ENCODE assay signal across 8 cellular contexts in the genomic region with DNA sequence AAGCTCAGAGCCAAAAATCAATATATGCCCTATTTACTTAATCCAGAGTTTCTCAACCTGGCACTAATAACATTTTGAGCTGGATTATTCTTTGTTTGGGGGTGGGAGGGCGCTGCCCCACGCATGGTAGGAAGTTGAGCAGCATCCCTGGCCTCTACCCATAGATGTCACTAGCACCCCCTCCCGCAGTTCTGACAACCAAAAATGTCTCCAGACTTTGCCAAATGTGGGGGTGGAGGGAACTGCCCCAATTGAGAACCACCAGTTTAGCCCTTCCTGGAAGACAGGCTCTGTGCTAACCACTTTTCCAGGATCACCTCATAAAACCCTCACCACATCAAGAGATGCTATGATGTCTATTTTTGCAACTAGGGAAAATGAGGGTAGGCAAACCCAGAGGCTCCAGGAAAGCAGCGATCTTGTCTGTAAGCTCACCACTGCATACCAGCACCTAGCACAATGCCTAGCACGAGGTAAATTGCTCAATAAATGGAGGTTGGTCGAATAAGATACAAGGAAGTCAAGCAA. TPM values are rescaled to one million over a fixed set of nuclear protein-coding genes. Genes with fewer than 3 reads are reported as not detected.
DNase-seq lines count a peak whose midpoint lies in the region; ATAC-seq, FAIRE-seq and TF ChIP-seq lines count a peak whose summit lies in the region.

No MANE protein-coding gene starts in this region.

- peaks cover 20% of the 10 kb centered on the region for H3K27me3 Mint-ChIP-seq in brain
- no peaks in the 10 kb centered on the region for H3K27me3 Mint-ChIP-seq in stimulated activated naive CD8-positive, alpha-beta T cell treated with anti-CD3 and anti-CD28 coated beads, Interleukin-15, Interleukin-2, amounts not matched to agents 100 ng/mL and 50 ng/mL, for 24 hours

- H3K36me3 Mint-ChIP-seq in brain, result peaks cover 27% of the 10 kb centered on the region
- H3K36me3 Mint-ChIP-seq in stimulated activated naive CD8-positive, alpha-beta T cell treated with anti-CD3 and anti-CD28 coated beads, Interleukin-15, Interleukin-2, amounts not matched to agents 100 ng/mL and 50 ng/mL, for 24 hours (ENCODE audit: low read depth), result peaks cover 34% of the 10 kb centered on the region

- peak; percentile 51 for DNase-seq in AG10803 (ENCODE audit: low read depth)
- DNase-seq in GM19239 (ENCODE audit: insufficient read length, low spot score), result peak; percentile 76
- DNase-seq in RWPE1 (ENCODE audit: low spot score), result peak; percentile 68
- DNase-seq in lower lobe of right lung, result no peak

- H3K4me1 ChIP-seq in lower lobe of right lung, result peaks cover 43% of the 10 kb centered on the region

- FAIRE-seq in GM19239 (lab: Jason Lieb, UNC), result peak; percentile 89

- intact Hi-C loops in lower lobe of right lung (cut with DNase I), result no loop called here

- TF ChIP-seq CTCF in AG10803 (conservative IDR thresholded peaks at IDR 0.05; ENCODE audit: low read length) (peak; percentile 37), RWPE1 (conservative IDR thresholded peaks at IDR 0.05; ENCODE audit: low read depth) (no peak; the same call in 1 of the 2 replicates), brain (conservative IDR thresholded peaks at IDR 0.05) (peak in 1 of 2 experiments; percentile 21), lower lobe of right lung (IDR thresholded peaks at IDR 0.05) (no peak)

- H3K36me3 ChIP-seq in lower lobe of right lung, result peaks cover 41% of the 10 kb centered on the region

- peak overlapping the region; percentile 91 to 99 (median 95) for H3K4me3 Mint-ChIP-seq in brain
- peak overlapping the region; percentile 88 for H3K4me3 Mint-ChIP-seq in stimulated activated naive CD8-positive, alpha-beta T cell treated with anti-CD3 and anti-CD28 coated beads, Interleukin-15, Interleukin-2, amounts not matched to agents 100 ng/mL and 50 ng/mL, for 24 hours

- no peaks in the 10 kb centered on the region for H3K9me3 ChIP-seq in lower lobe of right lung

- peaks cover 52% of the 10 kb centered on the region for H3K4me1 Mint-ChIP-seq in brain
- H3K4me1 Mint-ChIP-seq in stimulated activated naive CD8-positive, alpha-beta T cell treated with anti-CD3 and anti-CD28 coated beads, Interleukin-15, Interleukin-2, amounts not matched to agents 100 ng/mL and 50 ng/mL, for 24 hours (ENCODE audit: low read depth), result peaks cover 52% of the 10 kb centered on the region

- no peaks in the 10 kb centered on the region for H3K27me3 ChIP-seq in lower lobe of right lung (ENCODE audit: low read depth)

- no peak for ATAC-seq in lower lobe of right lung
- no peak for ATAC-seq in HG03571 (IDR thresholded peaks at IDR 0.05; ENCODE audit: unreplicated experiment)
- no peak for ATAC-seq in HG03196 (IDR thresholded peaks at IDR 0.05; ENCODE audit: unreplicated experiment)

- POLR2A ChIA-PET in RWPE1 (lab: Yijun Ruan, JAX; ENCODE audit: low non-redundant PET), result interaction anchor here (1.7 kb wide), 1 partner anchor 10 kb away, joined by 8 read pairs; the partner anchor contains the start of gene TNPO2

- CTCF ChIA-PET in RWPE1 (lab: Yijun Ruan, JAX), result interaction anchor here (0.5 to 1.0 kb wide), 4 partner anchors 8 to 13 kb away, joined by 3 to 4 read pairs (median 4); no protein-coding TSS in a partner anchor

- H3K9me3 Mint-ChIP-seq in brain, result no peaks in the 10 kb centered on the region
- H3K9me3 Mint-ChIP-seq in stimulated activated naive CD8-positive, alpha-beta T cell treated with anti-CD3 and anti-CD28 coated beads, Interleukin-15, Interleukin-2, amounts not matched to agents 100 ng/mL and 50 ng/mL, for 24 hours, result no peaks in the 10 kb centered on the region

- peak overlapping the region; percentile 96 for H3K27ac ChIP-seq in RWPE1
- peak overlapping the region; percentile 94 for H3K27ac ChIP-seq in lower lobe of right lung

- H3K27ac Mint-ChIP-seq in brain, result peak overlapping the region; percentile 91 to 96 (median 95)
- H3K27ac Mint-ChIP-seq in stimulated activated naive CD8-positive, alpha-beta T cell treated with anti-CD3 and anti-CD28 coated beads, Interleukin-15, Interleukin-2, amounts not matched to agents 100 ng/mL and 50 ng/mL, for 24 hours, result peak overlapping the region; percentile 91

- H3K4me3 ChIP-seq in AG10803 (ENCODE audit: low read length) (peak overlapping the region; percentile 95), lower lobe of right lung (peak overlapping the region; percentile 95)

RNA-seq across cellular contexts. Expression of gene TRIR, which starts 1.1 kb away (rescaled TPM):
- 303 TPM for polyA plus RNA-seq in brain (ENCODE audit: insufficient read depth, low read depth, low replicate concordance)
- 154 TPM for total RNA-seq in lower lobe of right lung

RNA-seq across cellular contexts. Expression of gene GET3, which starts 3.9 kb away (rescaled TPM):
- polyA plus RNA-seq in brain (ENCODE audit: insufficient read depth, low read depth, low replicate concordance), result 138 TPM
- 57.5 TPM for total RNA-seq in lower lobe of right lung

RNA-seq across cellular contexts. Expression of gene TNPO2, which starts 9.7 kb away (rescaled TPM):
- 119 TPM for polyA plus RNA-seq in brain (ENCODE audit: insufficient read depth, low read depth, low replicate concordance)
- total RNA-seq in lower lobe of right lung, result 42.7 TPM

RNA-seq across cellular contexts. Expression of gene BEST2, which starts 18.2 kb away (rescaled TPM):
- polyA plus RNA-seq in brain (ENCODE audit: insufficient read depth, low read depth, low replicate concordance), result 0.20 TPM
- total RNA-seq in lower lobe of right lung, result not detected

RNA-seq across cellular contexts. Expression of gene FBXW9, which starts 37.0 kb away (rescaled TPM):
- polyA plus RNA-seq in brain (ENCODE audit: insufficient read depth, low read depth, low replicate concordance), result 10.7 TPM
- 6.0 TPM for total RNA-seq in lower lobe of right lung
